10 cellular contexts compared by ENCODE assay signal in the genomic region with DNA sequence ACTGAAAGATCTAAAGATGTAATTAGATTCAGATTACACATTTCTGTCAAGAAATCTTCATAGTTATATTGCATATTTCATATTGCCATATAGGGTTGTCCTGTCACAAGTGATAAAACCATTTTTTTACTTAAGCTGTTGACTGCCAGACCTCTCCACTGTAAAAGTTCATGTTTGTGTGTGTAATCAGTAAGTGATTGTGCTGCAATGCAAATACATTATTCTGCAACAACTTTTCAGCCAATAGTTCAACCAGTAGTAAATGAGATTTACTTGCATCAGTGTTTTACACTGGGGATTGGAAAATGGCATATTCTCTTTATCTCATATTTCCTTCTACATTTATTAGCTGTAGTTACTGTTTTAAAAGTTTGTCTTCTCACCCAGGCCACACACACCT.
"Had no signal": no experiment of that assay in that cellular context is flagged by ENCODE, and none has a peak within 500 bp of the region (broad histone marks: within the 10 kb centered on the region; RNA-seq: fewer than 3 reads in every experiment).

No MANE protein-coding gene starts in this region.

- H3K27ac ChIP-seq: GM23248 had no signal

- H3K4me3 ChIP-seq: GM23248, HAP-1, K562 had no signal

- H3K4me1 ChIP-seq: HAP-1 had no signal

- DNase-seq: GM23248, GOT3, H7, HFFc6, IMR-90, KG1 had no signal

- H2AFZ ChIP-seq: GM23248 had no signal

- ATAC-seq: HCT116, K562 had no signal

- H3K9ac ChIP-seq: GM23248 had no signal

- H3K9me3 ChIP-seq: HAP-1 had no signal

- FAIRE-seq: HTR-8/SVneo, K562 had no signal

- H3K36me3 ChIP-seq: HAP-1 had no signal
